Comparison of ENCODE assay signal across 9 cellular contexts in genomic region chr2:95402370-95403203, GRCh38. TPM values are rescaled to one million over a fixed set of nuclear protein-coding genes. Genes with fewer than 3 reads are reported as not detected.
A peak's percentile ranks its signal among the peaks of the same experiment; 100 is the strongest.
DNase-seq lines count a peak whose midpoint lies in the region; ATAC-seq, FAIRE-seq and TF ChIP-seq lines count a peak whose summit lies in the region.
"Had no signal": no experiment of that assay in that cellular context is flagged by ENCODE, and none has a peak within 500 bp of the region (broad histone marks: within the 10 kb centered on the region; RNA-seq: fewer than 3 reads in every experiment).

A gene with protein sequence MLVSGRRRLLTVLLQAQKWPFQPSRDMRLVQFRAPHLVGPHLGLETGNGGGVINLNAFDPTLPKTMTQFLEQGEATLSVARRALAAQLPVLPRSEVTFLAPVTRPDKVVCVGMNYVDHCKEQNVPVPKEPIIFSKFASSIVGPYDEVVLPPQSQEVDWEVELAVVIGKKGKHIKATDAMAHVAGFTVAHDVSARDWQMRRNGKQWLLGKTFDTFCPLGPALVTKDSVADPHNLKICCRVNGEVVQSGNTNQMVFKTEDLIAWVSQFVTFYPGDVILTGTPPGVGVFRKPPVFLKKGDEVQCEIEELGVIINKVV (plus strand): TSS chr2:95402708. CDS start chr2:95405559, 2,851 bp downstream.

- peaks cover 17% of the 10 kb centered on the region for H3K79me2 ChIP-seq in keratinocyte (ENCODE audit: control insufficient read depth, insufficient read depth, low read length)

- H3K9me3 ChIP-seq in keratinocyte (ENCODE audit: control insufficient read depth, low read depth, low read length), result no peaks in the 10 kb centered on the region

- H4K20me1 ChIP-seq in keratinocyte (ENCODE audit: control insufficient read depth, extremely low read depth, insufficient read depth, low read length), result no peaks in the 10 kb centered on the region

- H3K27me3 ChIP-seq in keratinocyte (ENCODE audit: control insufficient read depth, extremely low read depth, insufficient read depth, low read length), result no peaks in the 10 kb centered on the region

- H3K36me3 ChIP-seq in keratinocyte (ENCODE audit: control insufficient read depth in 2 of 2, extremely low read depth in 1 of 2, insufficient read depth in 2 of 2, low read length in 2 of 2), result no peaks in the 10 kb centered on the region

- H3K27ac ChIP-seq in keratinocyte (ENCODE audit: control insufficient read depth, insufficient read depth, low read length), result peak within 1 kb of the TSS; percentile 83

- no peaks in the 10 kb centered on the region for H3K9me1 ChIP-seq in keratinocyte (ENCODE audit: control insufficient read depth, extremely low read depth, insufficient read depth, low read length)

- peaks cover 15% of the 10 kb centered on the region for H3K4me1 ChIP-seq in keratinocyte (ENCODE audit: control insufficient read depth, extremely low read depth, insufficient read depth, low read length)

- peak within 1 kb of the TSS; percentile 96 for H2AFZ ChIP-seq in keratinocyte (ENCODE audit: control insufficient read depth, low read length)

- dilution Hi-C loops in keratinocyte (cut with MboI; ENCODE audit: extremely low pct_ligation_motif_present, low sequenced_read_pairs), result no loop called here

- peak within 1 kb of the TSS; percentile 94 for H3K9ac ChIP-seq in keratinocyte (ENCODE audit: control insufficient read depth, extremely low read depth, insufficient read depth, low read length)

- no peak for FAIRE-seq in keratinocyte (lab: Jason Lieb, UNC)
- FAIRE-seq: endometrium had no signal

- peak; percentile 91 for ATAC-seq in HG03439 (IDR thresholded peaks at IDR 0.05; ENCODE audit: unreplicated experiment)

- no peak for TF ChIP-seq CTCF in keratinocyte (optimal IDR thresholded peaks at IDR 0.05 in 1 of 3, IDR thresholded peaks at IDR 0.05 in 1 of 3, conservative IDR thresholded peaks at IDR 0.05 in 1 of 3; ENCODE audit: extremely low read depth in 1 of 3, insufficient read depth in 2 of 3, low read length in 3 of 3)

- peak; percentile 96 for DNase-seq in Ammon's horn (ENCODE audit: low spot score)
- DNase-seq in GM19238 (ENCODE audit: insufficient read length, low spot score), result peak; percentile 99
- DNase-seq in NCI-H510A (lab: John Stamatoyannopoulos, UW), result peak; percentile 85
- peak; percentile 91 for DNase-seq in activated CD4-positive, alpha-beta T cell treated with anti-CD3 and anti-CD28 coated beads for 1 hour
- DNase-seq in cerebellar nuclear complex (lab: John Stamatoyannopoulos, UW), result peak; percentile 51 to 88
- peak; percentile 42 for DNase-seq in keratinocyte (ENCODE audit: low read depth, low spot score)
- DNase-seq in stimulated activated CD4-positive, alpha-beta T cell treated with anti-CD3 and anti-CD28 coated beads, Interleukin-15, amount 100 ng/mL, for 1 hour (ENCODE audit: low read depth in 1 of 2, low spot score in 1 of 2), result peak; percentile 80 to 91

- peak within 1 kb of the TSS; percentile 90 to 99 (median 92) for H3K4me3 ChIP-seq in keratinocyte (ENCODE audit: control insufficient read depth in 2 of 3, extremely low read depth in 1 of 3, insufficient read depth in 2 of 3, low read depth in 1 of 3, low read length in 3 of 3)

- H3K4me2 ChIP-seq in keratinocyte (ENCODE audit: control insufficient read depth, extremely low read depth, insufficient read depth, low read depth, low read length), result peak within 1 kb of the TSS; percentile 94

RNA-seq across cellular contexts. Expression of the gene that starts here (rescaled TPM):
- 25.0 to 28.2 TPM (median 27.2 TPM) in 3 replicates for polyA plus RNA-seq in keratinocyte
- polyA plus RNA-seq in keratinocyte (2011; ENCODE audit: low read depth), result 7.0 TPM
- polyA plus RNA-seq in keratinocyte (2011; cell fraction: cytosol; rRNA removed), result 17.0 and 24.2 TPM in 2 replicates
- 33.6 and 43.0 TPM in 2 replicates for polyA plus RNA-seq in keratinocyte (2011; cell fraction: nucleus; rRNA removed)
- polyA plus RNA-seq in keratinocyte (2012; ENCODE audit: low replicate concordance), result 14.5 and 21.1 TPM in 2 replicates
- polyA minus RNA-seq in keratinocyte, result 17.5 to 26.9 TPM (median 21.2 TPM) in 3 replicates
- polyA minus RNA-seq in keratinocyte (2011; cell fraction: cytosol; rRNA and poly(A)+ RNA removed), result 27.2 TPM
- 9.4 and 14.2 TPM in 2 replicates for polyA minus RNA-seq in keratinocyte (2011; cell fraction: nucleus; rRNA and poly(A)+ RNA removed)

Comparison
In these comparisons a context has a peak if more than half of its experiments do, and no peak if none do; other contexts are left out.
1. Peak in every context shown above with its lines: DNase-seq, ATAC-seq, H3K4me3 ChIP-seq and H3K27ac ChIP-seq.
2. DNase-seq: peak in every context shown above with its lines; median percentile 99 in GM19238; 96 in Ammon's horn; 91 in activated CD4-positive, alpha-beta T cell treated with anti-CD3 and anti-CD28 coated beads for 1 hour; 86 in stimulated activated CD4-positive, alpha-beta T cell treated with anti-CD3 and anti-CD28 coated beads, Interleukin-15, amount 100 ng/mL, for 1 hour; 85 in NCI-H510A; 70 in cerebellar nuclear complex; 42 in keratinocyte.